10 cellular contexts compared by ENCODE assay signal in the genomic region with DNA sequence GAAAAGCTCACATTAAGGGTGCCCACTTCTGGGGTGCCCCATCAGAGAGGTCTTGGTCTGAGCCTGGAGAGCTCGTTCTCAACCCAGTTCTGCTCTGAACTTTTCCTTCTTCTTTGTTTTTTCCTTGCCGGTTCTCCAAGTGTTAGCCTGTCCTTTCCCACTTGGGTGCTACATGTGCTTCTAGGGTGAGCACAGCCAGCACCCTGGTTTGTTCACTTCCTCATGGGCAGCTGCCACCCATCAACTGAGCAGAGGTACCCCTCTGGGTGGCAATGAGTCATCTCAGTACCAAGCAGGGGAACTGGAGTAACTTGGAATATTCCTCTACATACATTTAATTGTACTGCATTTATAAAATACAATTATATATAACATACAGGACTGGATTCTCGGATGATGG. TPM values are rescaled to one million over a fixed set of nuclear protein-coding genes. Genes with fewer than 3 reads are reported as not detected.
DNase-seq lines count a peak whose midpoint lies in the region; ATAC-seq and TF ChIP-seq lines count a peak whose summit lies in the region.
"Had no signal": no experiment of that assay in that cellular context is flagged by ENCODE, and none has a peak within 500 bp of the region (broad histone marks: within the 10 kb centered on the region; RNA-seq: fewer than 3 reads in every experiment).

No MANE protein-coding gene starts in this region.

- no peak for ATAC-seq in PC-3

- H3K4me1 Mint-ChIP-seq in nephron progenitor cell, result peaks cover 22% of the 10 kb centered on the region

- H3K27me3 ChIP-seq in PC-3 (ENCODE audit: low read length) (no peaks in the 10 kb centered on the region), colonic mucosa (no peaks in the 10 kb centered on the region), skeletal muscle satellite cell (ENCODE audit: control insufficient read depth, insufficient read depth, low read length) (no peaks in the 10 kb centered on the region)

- no peaks in the 10 kb centered on the region for H3F3A ChIP-seq in PC-3 (ENCODE audit: low read length, unreplicated experiment)

- H3K4me3 ChIP-seq in GM08714 (ENCODE audit: low read length) (peak overlapping the region; percentile 36; the same call in 1 of the 2 replicates), PC-3 (ENCODE audit: low read length) (no peak overlapping the region), colonic mucosa (no peak overlapping the region), skeletal muscle satellite cell (ENCODE audit: low read length) (peak overlapping the region; percentile 38)

- H3K4me3 Mint-ChIP-seq in nephron progenitor cell, result no peak overlapping the region

- H3K9me2 ChIP-seq in PC-3 (replicated peaks; ENCODE audit: low read length), result no peaks in the 10 kb centered on the region

- no peaks in the 10 kb centered on the region for H3K36me3 ChIP-seq in PC-3 (ENCODE audit: low read depth, low read length)
- no peaks in the 10 kb centered on the region for H3K36me3 ChIP-seq in colonic mucosa
- H3K36me3 ChIP-seq in skeletal muscle satellite cell (ENCODE audit: insufficient read depth, low read length), result no peaks in the 10 kb centered on the region
- H3K36me3 ChIP-seq: WERI-Rb-1 had no signal

- peak overlapping the region; percentile 66 for H3K4me2 ChIP-seq in PC-3 (ENCODE audit: low read length)
- peak overlapping the region; percentile 72 for H3K4me2 ChIP-seq in skeletal muscle satellite cell (ENCODE audit: low read length)

- POLR2A ChIA-PET in PC-3 (lab: Charles Lee; ENCODE audit: unreplicated experiment), result no interaction called here

- intact Hi-C loops in PC-3 (cut with micrococcal nuclease) (no loop called here), colonic mucosa (cut with DNase I) (no loop called here)

- H3K9ac ChIP-seq in PC-3 (ENCODE audit: low read length) (no peak overlapping the region), colonic mucosa (ENCODE audit: low read depth in 2 of 2, low read length in 2 of 2) (no peak overlapping the region), skeletal muscle satellite cell (ENCODE audit: low read depth, low read length) (peak overlapping the region; percentile 10)

- no peaks in the 10 kb centered on the region for H3K9me3 Mint-ChIP-seq in nephron progenitor cell

- peak overlapping the region; percentile 54 for H2AFZ ChIP-seq in PC-3 (ENCODE audit: low read length)

- no TSS peak for BruUV-seq in PC-3 (replicated peaks; lab: Mats Ljungman, UMichigan)

- H3K9me3 ChIP-seq in PC-3 (ENCODE audit: low read length) (no peaks in the 10 kb centered on the region), colonic mucosa (no peaks in the 10 kb centered on the region), skeletal muscle satellite cell (replicated peaks; ENCODE audit: low read length) (no peaks in the 10 kb centered on the region)

- H3K79me2 ChIP-seq in PC-3 (ENCODE audit: low read length), result no peaks in the 10 kb centered on the region

- H3K27ac ChIP-seq in PC-3 (ENCODE audit: low read length), result no peak overlapping the region
- H3K27ac ChIP-seq in colonic mucosa, result peak overlapping the region; percentile 43
- H3K27ac ChIP-seq: WERI-Rb-1 had no signal

- H3K27me3 Mint-ChIP-seq in nephron progenitor cell (ENCODE audit: low read depth, poor library complexity), result peaks cover 53% of the 10 kb centered on the region

- no peaks in the 10 kb centered on the region for H4K20me1 ChIP-seq in PC-3 (ENCODE audit: low read length)

- H3K4me1 ChIP-seq in PC-3 (ENCODE audit: insufficient read depth, low read length), result peaks cover 30% of the 10 kb centered on the region
- H3K4me1 ChIP-seq in colonic mucosa, result peaks cover 31% of the 10 kb centered on the region
- peaks cover 69% of the 10 kb centered on the region for H3K4me1 ChIP-seq in skeletal muscle satellite cell (ENCODE audit: control insufficient read depth, insufficient read depth, low read length)

- no peaks in the 10 kb centered on the region for H3K36me3 Mint-ChIP-seq in nephron progenitor cell (ENCODE audit: low read depth)

- TF ChIP-seq CTCF in PC-3 (conservative IDR thresholded peaks at IDR 0.05; ENCODE audit: low read depth, low read length), result no peak
- TF ChIP-seq CTCF in colonic mucosa (IDR thresholded peaks at IDR 0.05), result no peak
- TF ChIP-seq CTCF in nephron progenitor cell (IDR thresholded peaks at IDR 0.05), result no peak

- no peak overlapping the region for H3K27ac Mint-ChIP-seq in nephron progenitor cell

- CTCF ChIA-PET in PC-3 (lab: Charles Lee), result interaction anchor here (1.0 kb wide), 1 partner anchor 78 kb away, joined by 3 read pairs; no protein-coding TSS in a partner anchor

- DNase-seq in PC-3 (no peak), colonic mucosa (no peak), nephron progenitor cell (no peak), NCI-H1417 treated with DMSO at 0.1 percent for 48 hours (lab: John Stamatoyannopoulos, UW) (no peak), HUDEP-2 (lab: John Stamatoyannopoulos, UW; ENCODE audit: unreplicated experiment in 76 of 76) (no peak), GM03348 (ENCODE audit: low spot score) (no peak)
- DNase-seq: NCI-H2227 treated with DMSO at 0.1 percent for 48 hours, WERI-Rb-1 had no signal

RNA-seq across cellular contexts. Expression of a gene that starts 3.9 kb away (rescaled TPM):
- total RNA-seq in PC-3 (2014; rRNA removed), result 1.2 and 3.5 TPM in 2 replicates
- 1 to 10 TPM; 7.3 to 9.5 TPM for total RNA-seq in colonic mucosa
- 26.9 and 32.2 TPM in 2 replicates for total RNA-seq in skeletal muscle satellite cell (2012; rRNA removed)

RNA-seq across cellular contexts. Expression of a gene that starts 14.5 kb away (rescaled TPM):
- total RNA-seq in PC-3 (2014; rRNA removed) (60.0 and 64.3 TPM in 2 replicates), colonic mucosa (10 to 100 TPM; 51.9 to 64.6 TPM)
- total RNA-seq in skeletal muscle satellite cell (2012; rRNA removed), result 37.0 and 37.6 TPM in 2 replicates

Comparison
In these comparisons a context has a peak if more than half of its experiments do, and no peak if none do; other contexts are left out.
1. H3K4me3 ChIP-seq: peak in GM08714 (single experiment) and skeletal muscle satellite cell (single experiment); none in PC-3 (single experiment) and colonic mucosa (single experiment).